In genomic region chr2:10717630-10718029, GRCh38 we compare ENCODE assay signal across 13 cellular contexts. TPM values are rescaled to one million over a fixed set of nuclear protein-coding genes. Genes with fewer than 3 reads are reported as not detected.
DNase-seq lines count a peak whose midpoint lies in the region; ATAC-seq and TF ChIP-seq lines count a peak whose summit lies in the region.
"Had no signal": no experiment of that assay in that cellular context is flagged by ENCODE, and none has a peak within 500 bp of the region (broad histone marks: within the 10 kb centered on the region; RNA-seq: fewer than 3 reads in every experiment).

No MANE protein-coding gene starts in this region.

- peaks cover 20% of the 10 kb centered on the region for H3K4me1 ChIP-seq in skeletal muscle satellite cell (ENCODE audit: control insufficient read depth, insufficient read depth, low read length)
- H3K4me1 ChIP-seq in tibial nerve, result peaks cover 0 to 20% (median 6%) of the 10 kb centered on the region in 4 donors

- peak overlapping the region; percentile 67 for H3K4me2 ChIP-seq in skeletal muscle satellite cell (ENCODE audit: low read length)

- WGBS in tibial nerve, 2 donors, result 17 to 19% methylated on average over 4 of the region's 4 CpGs

- DNase-seq in GM04503 (ENCODE audit: low read depth) (peak; percentile 56), fibroblast of gingiva (ENCODE audit: low read depth) (peak; percentile 83), tibial nerve (ENCODE audit: low spot score in 2 of 2) (no peak), NCI-H2227 (lab: John Stamatoyannopoulos, UW; ENCODE audit: unreplicated experiment) (no peak), mesenteric fat pad (ENCODE audit: low spot score) (no peak)
- no peak for DNase-seq in activated CD4-positive, alpha-beta T cell treated with anti-CD3 and anti-CD28 coated beads for 4 hours
- DNase-seq: activated CD4-positive, CD25-positive, alpha-beta regulatory T cell; cortex of kidney; NCI-H2081 treated with DMSO at 0.1 percent for 48 hours; SHP77 had no signal

- ATAC-seq in SK-N-SH treated with all-trans-retinoic acid at 6 μM for 48 hours, result peak; percentile 85
- ATAC-seq: stimulated activated memory B cell treated with anti-CD40 and anti-IgM and Interleukin-4, amounts not matched to agents 10 μg/mL and 1 μg/mL and 100 μg/mL, for 72 hours had no signal

- no peak overlapping the region for H3K9ac ChIP-seq in skeletal muscle satellite cell (ENCODE audit: low read depth, low read length)

- H3K4me3 ChIP-seq in skeletal muscle satellite cell (ENCODE audit: low read length), result no peak overlapping the region
- H3K4me3 ChIP-seq in tibial nerve, result no peak overlapping the region

- TF ChIP-seq POLR2A in tibial nerve (IDR thresholded peaks at IDR 0.05), result no peak

- H3K27me3 ChIP-seq in skeletal muscle satellite cell (ENCODE audit: control insufficient read depth, insufficient read depth, low read length) (peaks cover 37% of the 10 kb centered on the region), tibial nerve (peaks cover 0 to 23% of the 10 kb centered on the region in 2 donors)

- H3K9me3 ChIP-seq in skeletal muscle satellite cell (replicated peaks; ENCODE audit: low read length) (no peaks in the 10 kb centered on the region), tibial nerve (no peaks in the 10 kb centered on the region)

- H3K36me3 ChIP-seq in skeletal muscle satellite cell (ENCODE audit: insufficient read depth, low read length) (no peaks in the 10 kb centered on the region), tibial nerve (no peaks in the 10 kb centered on the region)

- no peak overlapping the region for H3K27ac ChIP-seq in tibial nerve

- TF ChIP-seq CTCF in tibial nerve (IDR thresholded peaks at IDR 0.05), result no peak

- TF ChIP-seq EP300 in tibial nerve (IDR thresholded peaks at IDR 0.05), result no peak

TF ChIP-seq in SK-N-SH treated with all-trans-retinoic acid at 6 μM for 48 hours, 23 proteins besides CTCF, POLR2A, EP300 and RAD21:
- peak; percentile 49 for TF ChIP-seq ISL1 (CRISPR knock-in tag; IDR thresholded peaks at IDR 0.05)
- TF ChIP-seq CSDC2 (CRISPR knock-in tag; IDR thresholded peaks at IDR 0.05), result no peak
TF ChIP-seq in SK-N-SH treated with all-trans-retinoic acid at 6 μM for 48 hours: peak in this region for 1.

RNA-seq across cellular contexts. Expression of gene ATP6V1C2, which starts 3.8 kb away (rescaled TPM):
- not detected in 2 replicates for total RNA-seq in skeletal muscle satellite cell (2012; rRNA removed)
- total RNA-seq in tibial nerve (under 1 TPM in 3 of 4 donors, not detected in 1; 0.21 to 0.66 (median 0.30) TPM), mesenteric fat pad (1.4 TPM)

RNA-seq across cellular contexts. Expression of gene NOL10, which starts 27.9 kb away (rescaled TPM):
- total RNA-seq in skeletal muscle satellite cell (2012; rRNA removed), result 45.9 TPM in 2 replicates
- total RNA-seq in tibial nerve (10 to 100 TPM; 25.1 to 34.2 (median 29.4) TPM), mesenteric fat pad (28.6 TPM)

Comparison
In these comparisons a context has a peak if more than half of its experiments do, and no peak if none do; other contexts are left out.
1. DNase-seq: peak in GM04503 (single experiment) and fibroblast of gingiva (single experiment); none in tibial nerve (0 of 2), activated CD4-positive, alpha-beta T cell treated with anti-CD3 and anti-CD28 coated beads for 4 hours (0 of 2), NCI-H2227 (single experiment) and mesenteric fat pad (single experiment).